In the genomic region with DNA sequence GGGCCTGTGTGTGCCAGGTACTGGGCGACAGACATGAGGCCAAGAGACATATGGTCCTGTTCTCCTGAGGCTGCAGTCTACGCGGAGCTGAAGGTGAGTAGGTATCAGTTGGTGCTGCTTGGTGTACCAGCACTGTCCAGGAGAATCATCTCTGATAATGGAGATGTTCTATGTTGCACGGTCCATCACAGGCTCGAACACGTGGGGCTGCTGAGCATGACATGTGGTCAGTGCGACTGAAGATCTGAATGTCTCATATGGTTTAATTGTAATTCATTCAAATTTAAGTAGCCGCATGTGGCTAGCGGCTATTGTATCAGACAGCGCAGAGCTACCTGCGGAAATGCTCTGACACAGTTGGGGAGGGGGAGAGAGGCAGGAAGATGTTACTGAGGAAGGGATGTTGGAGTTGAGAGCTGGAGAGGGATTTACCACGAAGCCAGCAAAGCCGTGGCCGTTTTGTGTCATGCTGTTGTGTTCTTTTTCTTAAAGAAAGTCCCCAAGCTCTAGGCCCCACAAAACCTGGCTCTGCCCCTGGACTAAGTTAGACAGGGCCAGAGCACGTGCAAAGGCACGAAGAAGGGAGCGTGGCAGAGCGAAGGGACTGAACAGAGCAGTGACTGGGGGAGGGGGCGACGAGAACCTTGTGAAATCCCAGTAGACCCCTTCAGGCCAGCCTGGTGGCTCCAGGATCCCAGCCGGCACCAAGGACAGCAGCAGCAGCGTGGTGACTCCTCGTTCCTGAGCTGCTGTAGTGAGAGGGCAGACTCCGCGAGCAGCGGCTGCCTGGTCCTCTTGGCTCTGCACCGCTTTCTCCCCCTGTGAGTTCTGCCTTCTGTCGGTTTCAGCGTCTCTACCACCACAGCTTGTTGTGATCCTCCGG, we compare ENCODE assay signal across 2 cellular contexts.
TF ChIP-seq lines count a peak whose summit lies in the region.

No MANE protein-coding gene starts in this region.

TF ChIP-seq in H1, 55 proteins besides CTCF, POLR2A, EP300 and RAD21:
- no peak for TF ChIP-seq BCL11A (IDR thresholded peaks at IDR 0.05; ENCODE audit: low read depth in 2 of 2, low read length in 2 of 2)
- TF ChIP-seq GABPA (IDR thresholded peaks at IDR 0.05; ENCODE audit: borderline replicate concordance, insufficient read depth, low read length), result no peak
- no peak for TF ChIP-seq ASH2L (IDR thresholded peaks at IDR 0.05; ENCODE audit: low read length)
- TF ChIP-seq YY1 (IDR thresholded peaks at IDR 0.05; ENCODE audit: low read depth, low read length), result no peak
- no peak for TF ChIP-seq HDAC6 (IDR thresholded peaks at IDR 0.05; ENCODE audit: low read depth, low read length)
- no peak for TF ChIP-seq KDM5A (IDR thresholded peaks at IDR 0.05; ENCODE audit: low read length)
- TF ChIP-seq TCF12 (IDR thresholded peaks at IDR 0.05; ENCODE audit: low read depth, low read length), result no peak
- no peak for TF ChIP-seq TAF1 (IDR thresholded peaks at IDR 0.05; ENCODE audit: low read depth, low read length)
- no peak for TF ChIP-seq JUND (IDR thresholded peaks at IDR 0.05; ENCODE audit: low read length)
- no peak for TF ChIP-seq EZH2 (IDR thresholded peaks at IDR 0.05; ENCODE audit: low read depth, low read length, severe bottlenecking)
- TF ChIP-seq, protein P1, sequence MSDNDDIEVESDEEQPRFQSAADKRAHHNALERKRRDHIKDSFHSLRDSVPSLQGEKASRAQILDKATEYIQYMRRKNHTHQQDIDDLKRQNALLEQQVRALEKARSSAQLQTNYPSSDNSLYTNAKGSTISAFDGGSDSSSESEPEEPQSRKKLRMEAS (IDR thresholded peaks at IDR 0.05), result peak; percentile 75
- TF ChIP-seq GTF2F1 (IDR thresholded peaks at IDR 0.05; ENCODE audit: borderline replicate concordance, low read depth, low read length), result no peak
- peak; percentile 60; the same call in 1 of the 2 replicates for TF ChIP-seq KDM1A (IDR thresholded peaks at IDR 0.05; ENCODE audit: borderline replicate concordance, low read length)
- no peak for TF ChIP-seq CHD1 (IDR thresholded peaks at IDR 0.05; ENCODE audit: low read depth, low read length)
- TF ChIP-seq, protein P2, sequence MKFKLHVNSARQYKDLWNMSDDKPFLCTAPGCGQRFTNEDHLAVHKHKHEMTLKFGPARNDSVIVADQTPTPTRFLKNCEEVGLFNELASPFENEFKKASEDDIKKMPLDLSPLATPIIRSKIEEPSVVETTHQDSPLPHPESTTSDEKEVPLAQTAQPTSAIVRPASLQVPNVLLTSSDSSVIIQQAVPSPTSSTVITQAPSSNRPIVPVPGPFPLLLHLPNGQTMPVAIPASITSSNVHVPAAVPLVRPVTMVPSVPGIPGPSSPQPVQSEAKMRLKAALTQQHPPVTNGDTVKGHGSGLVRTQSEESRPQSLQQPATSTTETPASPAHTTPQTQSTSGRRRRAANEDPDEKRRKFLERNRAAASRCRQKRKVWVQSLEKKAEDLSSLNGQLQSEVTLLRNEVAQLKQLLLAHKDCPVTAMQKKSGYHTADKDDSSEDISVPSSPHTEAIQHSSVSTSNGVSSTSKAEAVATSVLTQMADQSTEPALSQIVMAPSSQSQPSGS (IDR thresholded peaks at IDR 0.05; ENCODE audit: low read length), result no peak
- TF ChIP-seq JUN (IDR thresholded peaks at IDR 0.05; ENCODE audit: low read depth, low read length), result no peak
- no peak for TF ChIP-seq EGR1 (IDR thresholded peaks at IDR 0.05; ENCODE audit: borderline replicate concordance, low read depth, low read length)
- TF ChIP-seq SIN3A (conservative IDR thresholded peaks at IDR 0.05 in 1 of 2, IDR thresholded peaks at IDR 0.05 in 1 of 2; ENCODE audit: low read depth in 1 of 2, low read length in 2 of 2), result peak in 1 of 2 experiments; percentile 70; a peak in 1 of 4 replicates
- no peak for TF ChIP-seq TEAD4 (IDR thresholded peaks at IDR 0.05; ENCODE audit: low read depth, low read length)
- no peak for TF ChIP-seq SP2 (IDR thresholded peaks at IDR 0.05; ENCODE audit: low read length)
- TF ChIP-seq MAFK (IDR thresholded peaks at IDR 0.05; ENCODE audit: low read depth, low read length), result no peak
- no peak for TF ChIP-seq POLR2AphosphoS5 (IDR thresholded peaks at IDR 0.05; ENCODE audit: low read depth, low read length)
- TF ChIP-seq TBP (IDR thresholded peaks at IDR 0.05; ENCODE audit: low read depth, low read length), result peak; percentile 58; the same call in 1 of the 2 replicates
- TF ChIP-seq ZNF274 (IDR thresholded peaks at IDR 0.05; ENCODE audit: borderline replicate concordance, extremely low read depth, low read length), result no peak

TF ChIP-seq in HepG2, 621 proteins besides CTCF, POLR2A, EP300 and RAD21:
- TF ChIP-seq CCDC6 (CRISPR knock-in tag; IDR thresholded peaks at IDR 0.05), result no peak
- TF ChIP-seq, protein P3, sequence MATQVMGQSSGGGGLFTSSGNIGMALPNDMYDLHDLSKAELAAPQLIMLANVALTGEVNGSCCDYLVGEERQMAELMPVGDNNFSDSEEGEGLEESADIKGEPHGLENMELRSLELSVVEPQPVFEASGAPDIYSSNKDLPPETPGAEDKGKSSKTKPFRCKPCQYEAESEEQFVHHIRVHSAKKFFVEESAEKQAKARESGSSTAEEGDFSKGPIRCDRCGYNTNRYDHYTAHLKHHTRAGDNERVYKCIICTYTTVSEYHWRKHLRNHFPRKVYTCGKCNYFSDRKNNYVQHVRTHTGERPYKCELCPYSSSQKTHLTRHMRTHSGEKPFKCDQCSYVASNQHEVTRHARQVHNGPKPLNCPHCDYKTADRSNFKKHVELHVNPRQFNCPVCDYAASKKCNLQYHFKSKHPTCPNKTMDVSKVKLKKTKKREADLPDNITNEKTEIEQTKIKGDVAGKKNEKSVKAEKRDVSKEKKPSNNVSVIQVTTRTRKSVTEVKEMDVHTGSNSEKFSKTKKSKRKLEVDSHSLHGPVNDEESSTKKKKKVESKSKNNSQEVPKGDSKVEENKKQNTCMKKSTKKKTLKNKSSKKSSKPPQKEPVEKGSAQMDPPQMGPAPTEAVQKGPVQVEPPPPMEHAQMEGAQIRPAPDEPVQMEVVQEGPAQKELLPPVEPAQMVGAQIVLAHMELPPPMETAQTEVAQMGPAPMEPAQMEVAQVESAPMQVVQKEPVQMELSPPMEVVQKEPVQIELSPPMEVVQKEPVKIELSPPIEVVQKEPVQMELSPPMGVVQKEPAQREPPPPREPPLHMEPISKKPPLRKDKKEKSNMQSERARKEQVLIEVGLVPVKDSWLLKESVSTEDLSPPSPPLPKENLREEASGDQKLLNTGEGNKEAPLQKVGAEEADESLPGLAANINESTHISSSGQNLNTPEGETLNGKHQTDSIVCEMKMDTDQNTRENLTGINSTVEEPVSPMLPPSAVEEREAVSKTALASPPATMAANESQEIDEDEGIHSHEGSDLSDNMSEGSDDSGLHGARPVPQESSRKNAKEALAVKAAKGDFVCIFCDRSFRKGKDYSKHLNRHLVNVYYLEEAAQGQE (IDR thresholded peaks at IDR 0.05; ENCODE audit: borderline replicate concordance in 1 of 2, low read depth in 1 of 2, low read length in 2 of 2), result peak; percentile 69 to 92
- no peak for TF ChIP-seq ZNF879 (CRISPR knock-in tag; IDR thresholded peaks at IDR 0.05)
- no peak for TF ChIP-seq ZNF274 (CRISPR knock-in tag; IDR thresholded peaks at IDR 0.05)
- TF ChIP-seq, protein P4, sequence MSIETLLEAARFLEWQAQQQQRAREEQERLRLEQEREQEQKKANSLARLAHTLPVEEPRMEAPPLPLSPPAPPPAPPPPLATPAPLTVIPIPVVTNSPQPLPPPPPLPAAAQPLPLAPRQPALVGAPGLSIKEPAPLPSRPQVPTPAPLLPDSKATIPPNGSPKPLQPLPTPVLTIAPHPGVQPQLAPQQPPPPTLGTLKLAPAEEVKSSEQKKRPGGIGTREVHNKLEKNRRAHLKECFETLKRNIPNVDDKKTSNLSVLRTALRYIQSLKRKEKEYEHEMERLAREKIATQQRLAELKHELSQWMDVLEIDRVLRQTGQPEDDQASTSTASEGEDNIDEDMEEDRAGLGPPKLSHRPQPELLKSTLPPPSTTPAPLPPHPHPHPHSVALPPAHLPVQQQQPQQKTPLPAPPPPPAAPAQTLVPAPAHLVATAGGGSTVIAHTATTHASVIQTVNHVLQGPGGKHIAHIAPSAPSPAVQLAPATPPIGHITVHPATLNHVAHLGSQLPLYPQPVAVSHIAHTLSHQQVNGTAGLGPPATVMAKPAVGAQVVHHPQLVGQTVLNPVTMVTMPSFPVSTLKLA (IDR thresholded peaks at IDR 0.05), result peak; percentile 95
- peak; percentile 87 for TF ChIP-seq MIER2 (CRISPR knock-in tag; IDR thresholded peaks at IDR 0.05)
- no peak for TF ChIP-seq GZF1 (CRISPR knock-in tag; IDR thresholded peaks at IDR 0.05)
